Comparison of ENCODE assay signal across 10 cellular contexts in genomic region chr14:91870001-91870400, GRCh38. TPM values are rescaled to one million over a fixed set of nuclear protein-coding genes. Genes with fewer than 3 reads are reported as not detected.
A peak's percentile ranks its signal among the peaks of the same experiment; 100 is the strongest.
DNase-seq lines count a peak whose midpoint lies in the region; ATAC-seq, FAIRE-seq and TF ChIP-seq lines count a peak whose summit lies in the region.
"Had no signal": no experiment of that assay in that cellular context is flagged by ENCODE, and none has a peak within 500 bp of the region (broad histone marks: within the 10 kb centered on the region; RNA-seq: fewer than 3 reads in every experiment).

No MANE protein-coding gene starts in this region.

- H3K36me3 Mint-ChIP-seq in CD4-positive, alpha-beta T cell (ENCODE audit: low read depth) = peaks cover 23% of the 10 kb centered on the region
- peaks cover 15% of the 10 kb centered on the region for H3K36me3 Mint-ChIP-seq in T-helper 1 cell treated with Interleukin-12 subunit alpha and Interleukin-12 subunit beta and Interleukin-4 antibody, amounts not matched to agents 30 μg/mL and 1 μg/mL, for 36 hours (ENCODE audit: low read depth)
- no peaks in the 10 kb centered on the region for H3K36me3 Mint-ChIP-seq in activated naive CD8-positive, alpha-beta T cell treated with anti-CD3 and anti-CD28 coated beads for 36 hours
- H3K36me3 Mint-ChIP-seq in stimulated activated naive B cell treated with anti-CD40 and anti-IgM and Interleukin-4, amounts not matched to agents 10 μg/mL and 1 μg/mL and 100 μg/mL, for 72 hours = no peaks in the 10 kb centered on the region

- no peak overlapping the region for H3K4me3 ChIP-seq in pancreas
- H3K4me3 ChIP-seq in aorta (ENCODE audit: low read length in 2 of 2) = no peak overlapping the region

- H3K27ac Mint-ChIP-seq in CD4-positive, alpha-beta T cell = peak overlapping the region; percentile 95
- H3K27ac Mint-ChIP-seq in T-helper 1 cell treated with Interleukin-12 subunit alpha and Interleukin-12 subunit beta and Interleukin-4 antibody, amounts not matched to agents 30 μg/mL and 1 μg/mL, for 36 hours = peak overlapping the region; percentile 98
- peak overlapping the region; percentile 92 for H3K27ac Mint-ChIP-seq in activated naive CD8-positive, alpha-beta T cell treated with anti-CD3 and anti-CD28 coated beads for 36 hours
- H3K27ac Mint-ChIP-seq in stimulated activated naive B cell treated with anti-CD40 and anti-IgM and Interleukin-4, amounts not matched to agents 10 μg/mL and 1 μg/mL and 100 μg/mL, for 72 hours = no peak overlapping the region
- H3K27ac Mint-ChIP-seq: mesothelial cell of epicardium had no signal

- TF ChIP-seq CTCF in CD4-positive, alpha-beta T cell (IDR thresholded peaks at IDR 0.05) = no peak
- no peak for TF ChIP-seq CTCF in pancreas (IDR thresholded peaks at IDR 0.05)

- peak overlapping the region; percentile 89 for H3K4me3 Mint-ChIP-seq in CD4-positive, alpha-beta T cell
- H3K4me3 Mint-ChIP-seq in T-helper 1 cell treated with Interleukin-12 subunit alpha and Interleukin-12 subunit beta and Interleukin-4 antibody, amounts not matched to agents 30 μg/mL and 1 μg/mL, for 36 hours = peak overlapping the region; percentile 83
- peak overlapping the region; percentile 68 for H3K4me3 Mint-ChIP-seq in activated naive CD8-positive, alpha-beta T cell treated with anti-CD3 and anti-CD28 coated beads for 36 hours
- H3K4me3 Mint-ChIP-seq in stimulated activated naive B cell treated with anti-CD40 and anti-IgM and Interleukin-4, amounts not matched to agents 10 μg/mL and 1 μg/mL and 100 μg/mL, for 72 hours = no peak overlapping the region
- H3K4me3 Mint-ChIP-seq: mesothelial cell of epicardium had no signal

- CTCF ChIA-PET in CD4-positive, alpha-beta T cell (lab: Charles Lee) = interaction anchor here (1.0 to 1.1 kb wide), 3 partner anchors 11 to 42 kb away, joined by 3 to 8 read pairs (median 5); no protein-coding TSS in a partner anchor

- H3K27ac ChIP-seq in CD4-positive, alpha-beta T cell (ENCODE audit: low read depth, low read length) = peak overlapping the region; percentile 97
- H3K27ac ChIP-seq in pancreas = peak overlapping the region; percentile 28 to 92 (median 62)
- H3K27ac ChIP-seq in aorta (ENCODE audit: low read depth in 1 of 2, low read length in 2 of 2) = peak overlapping the region in 1 of 2 donors; percentile 10

- POLR2A ChIA-PET in CD4-positive, alpha-beta T cell (lab: Charles Lee) = interaction anchor here (0.6 to 1.9 kb wide), 14 partner anchors 8 to 1487 kb away, joined by 3 to 12 read pairs (median 4); no protein-coding TSS in a partner anchor

- H3K4me1 ChIP-seq in pancreas (peaks cover 53 to 59% (median 56%) of the 10 kb centered on the region in 3 donors), aorta (ENCODE audit: control insufficient read depth in 1 of 2, insufficient read depth in 2 of 2, low read length in 2 of 2) (peaks cover 4 to 7% of the 10 kb centered on the region in 2 donors)

- no peaks in the 10 kb centered on the region for H3K27me3 ChIP-seq in CD4-positive, alpha-beta T cell (ENCODE audit: control insufficient read depth, insufficient read depth, low read length)
- no peaks in the 10 kb centered on the region for H3K27me3 ChIP-seq in pancreas
- H3K27me3 ChIP-seq in aorta (ENCODE audit: control insufficient read depth in 1 of 2, insufficient read depth in 2 of 2, low read length in 1 of 2) = no peaks in the 10 kb centered on the region

- no peaks in the 10 kb centered on the region for H3K9me3 ChIP-seq in CD4-positive, alpha-beta T cell (ENCODE audit: control insufficient read depth, low read length)
- H3K9me3 ChIP-seq in pancreas (no peaks in the 10 kb centered on the region), aorta (ENCODE audit: control insufficient read depth, low read length) (no peaks in the 10 kb centered on the region)

- DNase-seq in CD4-positive, alpha-beta T cell = peak; percentile 63 to 82 (median 74)
- DNase-seq in activated naive CD8-positive, alpha-beta T cell treated with anti-CD3 and anti-CD28 coated beads for 36 hours = peak; percentile 44
- DNase-seq in pancreas (peak in 1 of 6 donors; percentile 36), NCI-H1092 (lab: John Stamatoyannopoulos, UW) (no peak), aorta (no peak)
- no peak for DNase-seq in stimulated activated naive B cell treated with anti-CD40 and anti-IgM and Interleukin-4, amounts not matched to agents 10 μg/mL and 1 μg/mL and 100 μg/mL, for 72 hours
- DNase-seq: COR-L47 had no signal

- H3K4me1 Mint-ChIP-seq in CD4-positive, alpha-beta T cell (ENCODE audit: low read depth) = peaks cover 92% of the 10 kb centered on the region
- peaks cover 70% of the 10 kb centered on the region for H3K4me1 Mint-ChIP-seq in T-helper 1 cell treated with Interleukin-12 subunit alpha and Interleukin-12 subunit beta and Interleukin-4 antibody, amounts not matched to agents 30 μg/mL and 1 μg/mL, for 36 hours (ENCODE audit: low read depth)
- peaks cover 87% of the 10 kb centered on the region for H3K4me1 Mint-ChIP-seq in activated naive CD8-positive, alpha-beta T cell treated with anti-CD3 and anti-CD28 coated beads for 36 hours
- peaks cover 39 to 51% of the 10 kb centered on the region in 2 donors for H3K4me1 Mint-ChIP-seq in stimulated activated naive B cell treated with anti-CD40 and anti-IgM and Interleukin-4, amounts not matched to agents 10 μg/mL and 1 μg/mL and 100 μg/mL, for 72 hours

- WGBS in pancreas, 2 donors = 31 to 42% methylated on average over 15 to 16 of the region's 16 CpGs
- 60 to 66% methylated on average over 16 of the region's 16 CpGs for WGBS in aorta, 2 donors

- no peaks in the 10 kb centered on the region for H3K9me3 Mint-ChIP-seq in CD4-positive, alpha-beta T cell
- H3K9me3 Mint-ChIP-seq in T-helper 1 cell treated with Interleukin-12 subunit alpha and Interleukin-12 subunit beta and Interleukin-4 antibody, amounts not matched to agents 30 μg/mL and 1 μg/mL, for 36 hours = no peaks in the 10 kb centered on the region
- H3K9me3 Mint-ChIP-seq in activated naive CD8-positive, alpha-beta T cell treated with anti-CD3 and anti-CD28 coated beads for 36 hours = no peaks in the 10 kb centered on the region
- no peaks in the 10 kb centered on the region for H3K9me3 Mint-ChIP-seq in stimulated activated naive B cell treated with anti-CD40 and anti-IgM and Interleukin-4, amounts not matched to agents 10 μg/mL and 1 μg/mL and 100 μg/mL, for 72 hours
- H3K9me3 Mint-ChIP-seq: mesothelial cell of epicardium had no signal

- intact Hi-C loops in CD4-positive, alpha-beta T cell (cut with DNase I, micrococcal nuclease) = loop anchor here in 1 of 2 experiments (5.0 kb wide), 1 partner anchor 453 kb away; the partner anchor contains the start of gene CCDC88C
- intact Hi-C loops in pancreas (cut with DNase I) = no loop called here
- intact Hi-C loops in aorta (cut with DNase I) = loop anchor here in 1 of 2 donors (5.0 kb wide), 1 partner anchor 33 kb away; no protein-coding TSS in a partner anchor

- H3K36me3 ChIP-seq in pancreas = no peaks in the 10 kb centered on the region
- H3K36me3 ChIP-seq in aorta (ENCODE audit: control insufficient read depth in 1 of 2, insufficient read depth in 2 of 2, low read length in 1 of 2) = peaks cover 6 to 7% of the 10 kb centered on the region in 2 donors

- FAIRE-seq in pancreas (lab: Jason Lieb, UNC) = no peak

- H3K27me3 Mint-ChIP-seq in CD4-positive, alpha-beta T cell = no peaks in the 10 kb centered on the region
- no peaks in the 10 kb centered on the region for H3K27me3 Mint-ChIP-seq in T-helper 1 cell treated with Interleukin-12 subunit alpha and Interleukin-12 subunit beta and Interleukin-4 antibody, amounts not matched to agents 30 μg/mL and 1 μg/mL, for 36 hours (ENCODE audit: low read depth)
- H3K27me3 Mint-ChIP-seq in activated naive CD8-positive, alpha-beta T cell treated with anti-CD3 and anti-CD28 coated beads for 36 hours = no peaks in the 10 kb centered on the region
- no peaks in the 10 kb centered on the region for H3K27me3 Mint-ChIP-seq in stimulated activated naive B cell treated with anti-CD40 and anti-IgM and Interleukin-4, amounts not matched to agents 10 μg/mL and 1 μg/mL and 100 μg/mL, for 72 hours

- peak; percentile 59 for ATAC-seq in CD4-positive, alpha-beta T cell (ENCODE audit: poor library complexity)
- ATAC-seq in pancreas (peak in 1 of 4 donors; percentile 4), HG02798 (IDR thresholded peaks at IDR 0.05; ENCODE audit: poor library complexity, unreplicated experiment) (no peak), aorta (ENCODE audit: low FRiP score) (no peak)
- ATAC-seq in stimulated activated naive B cell treated with anti-CD40 and anti-IgM and Interleukin-4, amounts not matched to agents 10 μg/mL and 1 μg/mL and 100 μg/mL, for 72 hours (replicated peaks) = no peak

RNA-seq across cellular contexts. Expression of gene TC2N, which starts 2.7 kb away (rescaled TPM):
- 100 to 1,000 TPM; 129 to 138 TPM for total RNA-seq in CD4-positive, alpha-beta T cell
- 10 to 100 TPM; 16.7 to 17.4 TPM for total RNA-seq in activated naive CD8-positive, alpha-beta T cell treated with anti-CD3 and anti-CD28 coated beads for 36 hours
- total RNA-seq in pancreas (100 to 1,000 TPM in 5 of 6 donors, 10 to 100 TPM in 1; 96.5 to 215 (median 119) TPM), aorta (100 to 1,000 TPM; 126 to 284 TPM)
- polyA plus RNA-seq in pancreas (10 to 100 TPM; 23.9 to 45.4 TPM), aorta (10 to 100 TPM; 50.7 to 66.4 TPM)

Comparison
In these comparisons a context has a peak if more than half of its experiments do, and no peak if none do; other contexts are left out.
1. DNase-seq: peak in CD4-positive, alpha-beta T cell (10 of 10) and activated naive CD8-positive, alpha-beta T cell treated with anti-CD3 and anti-CD28 coated beads for 36 hours (single experiment); none in NCI-H1092 (single experiment), stimulated activated naive B cell treated with anti-CD40 and anti-IgM and Interleukin-4, amounts not matched to agents 10 μg/mL and 1 μg/mL and 100 μg/mL, for 72 hours (single experiment) and aorta (0 of 2).
2. H3K4me3 Mint-ChIP-seq: peak in CD4-positive, alpha-beta T cell (single experiment), T-helper 1 cell treated with Interleukin-12 subunit alpha and Interleukin-12 subunit beta and Interleukin-4 antibody, amounts not matched to agents 30 μg/mL and 1 μg/mL, for 36 hours (single experiment) and activated naive CD8-positive, alpha-beta T cell treated with anti-CD3 and anti-CD28 coated beads for 36 hours (single experiment); none in stimulated activated naive B cell treated with anti-CD40 and anti-IgM and Interleukin-4, amounts not matched to agents 10 μg/mL and 1 μg/mL and 100 μg/mL, for 72 hours (0 of 2).
3. RNA of gene TC2N, which starts 2.7 kb away (total RNA-seq): 126 to 284 TPM in aorta, 129 to 138 TPM in CD4-positive, alpha-beta T cell and 96.5 to 215 TPM in pancreas; 16.7 to 17.4 TPM in activated naive CD8-positive, alpha-beta T cell treated with anti-CD3 and anti-CD28 coated beads for 36 hours; every median in the first group is over 4 times any median in the second.